Comparison of ENCODE assay signal across 8 cellular contexts in genomic region chr7:31744294-31744874, GRCh38. TPM values are rescaled to one million over a fixed set of nuclear protein-coding genes. Genes with fewer than 3 reads are reported as not detected.
DNase-seq lines count a peak whose midpoint lies in the region; ATAC-seq and TF ChIP-seq lines count a peak whose summit lies in the region.

No MANE protein-coding gene starts in this region.

- H2BK5ac ChIP-seq in mesendoderm (ENCODE audit: low read length) = no peak overlapping the region

- H3K4ac ChIP-seq in mesendoderm (ENCODE audit: low read depth, low read length) = no peak overlapping the region

- CTCF ChIA-PET in AG04449 (lab: Yijun Ruan, JAX) = interaction anchor here (0.7 to 6.5 kb wide), 32 partner anchors 10 to 742 kb away, joined by 3 to 206 read pairs (median 3); no protein-coding TSS in a partner anchor

- H3K27ac Mint-ChIP-seq in endodermal cell = no peak overlapping the region

- intact Hi-C loops in tibial artery (cut with DNase I; ENCODE audit: low total_unique reads) = loop anchor here (5.0 kb wide), 1 partner anchor 458 kb away; no protein-coding TSS in a partner anchor

- no peaks in the 10 kb centered on the region for H3K79me2 ChIP-seq in mesendoderm (ENCODE audit: control insufficient read depth, insufficient read depth, low read length)

- peaks cover 11% of the 10 kb centered on the region for H3K27me3 ChIP-seq in endodermal cell (ENCODE audit: control insufficient read depth, insufficient read depth, low read length, poor library complexity, severe bottlenecking)
- peaks cover 2% of the 10 kb centered on the region for H3K27me3 ChIP-seq in mesendoderm (ENCODE audit: insufficient read depth, low read length, poor library complexity)
- H3K27me3 ChIP-seq in tibial artery = no peaks in the 10 kb centered on the region

- no peak overlapping the region for H3K18ac ChIP-seq in mesendoderm (ENCODE audit: low read length)

- H3K4me1 ChIP-seq in endodermal cell (ENCODE audit: control insufficient read depth, insufficient read depth, low read length) (no peaks in the 10 kb centered on the region), mesendoderm (ENCODE audit: control insufficient read depth, low read depth, low read length) (no peaks in the 10 kb centered on the region), tibial artery (no peaks in the 10 kb centered on the region)

- no peak overlapping the region for H3K56ac ChIP-seq in mesendoderm (ENCODE audit: low read length)

- no peaks in the 10 kb centered on the region for H3K36me3 Mint-ChIP-seq in endodermal cell (ENCODE audit: low read depth)

- peaks cover 5% of the 10 kb centered on the region for H3K9me3 Mint-ChIP-seq in endodermal cell

- peaks cover 68% of the 10 kb centered on the region for H3K27me3 Mint-ChIP-seq in endodermal cell (ENCODE audit: insufficient read depth)

- ATAC-seq in HG02763 (IDR thresholded peaks at IDR 0.05; ENCODE audit: unreplicated experiment) = peak; percentile 79

- H3K23ac ChIP-seq in mesendoderm (ENCODE audit: low read length) = no peak overlapping the region

- 5% methylated on average over 4 of the region's 4 CpGs for WGBS in endodermal cell (ENCODE audit: insufficient coverage in 1 of 2, insufficient read length in 1 of 2), 2 experiments
- WGBS in mesendoderm (ENCODE audit: extremely low coverage, insufficient coverage, low lambda C conversion rate) = no CpG with 5 or more reads among the region's 4 CpGs

- H3K4me1 Mint-ChIP-seq in endodermal cell = no peaks in the 10 kb centered on the region

- H3K9me3 ChIP-seq in SK-N-MC (ENCODE audit: low read depth, low read length) (no peaks in the 10 kb centered on the region), endodermal cell (ENCODE audit: control insufficient read depth, low read length) (no peaks in the 10 kb centered on the region), tibial artery (no peaks in the 10 kb centered on the region)

- no peak overlapping the region for H3K4me3 ChIP-seq in AG04449 (ENCODE audit: low read depth, low read length)
- no peak overlapping the region for H3K4me3 ChIP-seq in GM12875 (ENCODE audit: low read depth, low read length)
- H3K4me3 ChIP-seq in SK-N-MC = no peak overlapping the region
- no peak overlapping the region for H3K4me3 ChIP-seq in endodermal cell (ENCODE audit: low read length)
- H3K4me3 ChIP-seq in mesendoderm (ENCODE audit: low read length) = no peak overlapping the region
- no peak overlapping the region for H3K4me3 ChIP-seq in tibial artery

- H3K9ac ChIP-seq in SK-N-MC (ENCODE audit: insufficient read length) = no peak overlapping the region
- H3K9ac ChIP-seq in endodermal cell (ENCODE audit: extremely low read depth, low read length, poor library complexity, severe bottlenecking) = no peak overlapping the region
- no peak overlapping the region for H3K9ac ChIP-seq in mesendoderm (ENCODE audit: low read length)

- TF ChIP-seq CTCF in AG04449 (IDR thresholded peaks at IDR 0.05; ENCODE audit: insufficient read depth, low read length, missing control alignments) = peak; percentile 76
- TF ChIP-seq CTCF in GM12875 (IDR thresholded peaks at IDR 0.05; ENCODE audit: borderline replicate concordance, insufficient read depth, low read depth, low read length) = peak; percentile 69; the same call in 1 of the 2 replicates
- TF ChIP-seq CTCF in endodermal cell (conservative IDR thresholded peaks at IDR 0.05) = peak; percentile 96
- TF ChIP-seq CTCF in tibial artery (IDR thresholded peaks at IDR 0.05) = peak; percentile 84 to 94

- POLR2A ChIA-PET in AG04449 (lab: Yijun Ruan, JAX) = no interaction called here

- no peak overlapping the region for H2BK120ac ChIP-seq in mesendoderm (ENCODE audit: low read depth, low read length)

- no peaks in the 10 kb centered on the region for H3K36me3 ChIP-seq in SK-N-MC (ENCODE audit: insufficient read depth, low read length)
- no peaks in the 10 kb centered on the region for H3K36me3 ChIP-seq in endodermal cell (ENCODE audit: control insufficient read depth, insufficient read depth, low read length)
- no peaks in the 10 kb centered on the region for H3K36me3 ChIP-seq in mesendoderm (ENCODE audit: control insufficient read depth, insufficient read depth, low read length)
- no peaks in the 10 kb centered on the region for H3K36me3 ChIP-seq in tibial artery

- H3K27ac ChIP-seq in SK-N-MC (no peak overlapping the region), endodermal cell (ENCODE audit: low read depth, low read length) (no peak overlapping the region), mesendoderm (ENCODE audit: low read depth, low read length) (no peak overlapping the region), tibial artery (no peak overlapping the region)

- no peak overlapping the region for H2AK5ac ChIP-seq in mesendoderm (ENCODE audit: low read length)

- H4K5ac ChIP-seq in mesendoderm (ENCODE audit: low read length) = no peak overlapping the region

- H3K4me3 Mint-ChIP-seq in endodermal cell = no peak overlapping the region

- no peaks in the 10 kb centered on the region for H3K79me1 ChIP-seq in mesendoderm (ENCODE audit: low read length)

- H4K8ac ChIP-seq in mesendoderm (ENCODE audit: low read depth, low read length) = no peak overlapping the region

- H3K4me2 ChIP-seq in mesendoderm (ENCODE audit: low read length) = no peak overlapping the region

- DNase-seq in AG04449 (ENCODE audit: low read depth, low spot score) (peak; percentile 29), NCI-H1105 treated with DMSO at 0.1 percent for 48 hours (lab: John Stamatoyannopoulos, UW) (peak; percentile 81), SK-N-MC (ENCODE audit: low read depth, low spot score) (peak; percentile 77), endodermal cell (peak; percentile 85), mesendoderm (peak; percentile 69), tibial artery (peak; percentile 68 to 72)

- H2BK15ac ChIP-seq in mesendoderm (replicated peaks; ENCODE audit: low read depth) = no peak overlapping the region

RNA-seq across cellular contexts. Expression of gene PPP1R17, which starts 57.4 kb away (rescaled TPM):
- under 1 TPM in 1 of 2 donors, not detected in 1; 0.44 TPM for total RNA-seq in endodermal cell
- polyA plus RNA-seq in endodermal cell (2013, experiment 1 of 2) = 5.3 TPM
- 3.6 TPM for polyA plus RNA-seq in endodermal cell (2013, experiment 2 of 2)
- 1.9 TPM for polyA plus RNA-seq in mesendoderm (2013, experiment 1 of 2)
- polyA plus RNA-seq in mesendoderm (2013, experiment 2 of 2) = 1.6 TPM

Comparison
In these comparisons a context has a peak if more than half of its experiments do, and no peak if none do; other contexts are left out.
1. DNase-seq: peak in every context shown above with its lines; median percentile 85 in endodermal cell; 81 in NCI-H1105 treated with DMSO at 0.1 percent for 48 hours; 77 in SK-N-MC; 70 in tibial artery; 69 in mesendoderm; 29 in AG04449.